Comparison of ENCODE assay signal across 1 cellular context in the genomic region with DNA sequence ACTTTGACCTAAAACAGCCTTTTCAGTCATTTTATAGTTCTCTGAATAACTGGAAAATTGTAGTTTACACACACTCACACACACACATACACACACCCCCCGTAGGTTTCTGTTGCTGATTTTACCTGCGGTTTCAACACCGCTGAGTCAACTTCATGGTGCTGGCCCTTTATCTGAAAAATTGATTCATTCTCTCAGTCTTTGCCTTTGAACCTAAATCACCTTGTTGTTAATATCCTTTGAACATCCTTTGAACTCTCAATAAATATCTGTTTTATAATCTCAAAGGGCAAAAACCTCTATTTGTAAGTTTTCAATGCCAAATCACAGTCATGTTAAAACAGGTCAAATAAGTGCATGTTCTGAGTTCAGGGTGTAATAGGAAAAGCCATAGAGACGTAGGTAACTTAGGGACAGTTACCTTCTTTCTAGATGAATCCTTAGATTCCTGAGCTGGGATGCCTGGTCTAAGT.
TF ChIP-seq lines count a peak whose summit lies in the region.

No MANE protein-coding gene starts in this region.

TF ChIP-seq in HepG2, 621 proteins besides CTCF, POLR2A, EP300 and RAD21 (continued from another document and continues in another):
- no peak for TF ChIP-seq CREB1 (IDR thresholded peaks at IDR 0.05)
- TF ChIP-seq CREB1 (CRISPR knock-in tag; IDR thresholded peaks at IDR 0.05) = peak; percentile 83
- no peak for TF ChIP-seq GLI4 (CRISPR knock-in tag; IDR thresholded peaks at IDR 0.05; ENCODE audit: borderline replicate concordance)
- peak; percentile 69 for TF ChIP-seq MED1 (CRISPR knock-in tag; IDR thresholded peaks at IDR 0.05)
- TF ChIP-seq, protein P1, sequence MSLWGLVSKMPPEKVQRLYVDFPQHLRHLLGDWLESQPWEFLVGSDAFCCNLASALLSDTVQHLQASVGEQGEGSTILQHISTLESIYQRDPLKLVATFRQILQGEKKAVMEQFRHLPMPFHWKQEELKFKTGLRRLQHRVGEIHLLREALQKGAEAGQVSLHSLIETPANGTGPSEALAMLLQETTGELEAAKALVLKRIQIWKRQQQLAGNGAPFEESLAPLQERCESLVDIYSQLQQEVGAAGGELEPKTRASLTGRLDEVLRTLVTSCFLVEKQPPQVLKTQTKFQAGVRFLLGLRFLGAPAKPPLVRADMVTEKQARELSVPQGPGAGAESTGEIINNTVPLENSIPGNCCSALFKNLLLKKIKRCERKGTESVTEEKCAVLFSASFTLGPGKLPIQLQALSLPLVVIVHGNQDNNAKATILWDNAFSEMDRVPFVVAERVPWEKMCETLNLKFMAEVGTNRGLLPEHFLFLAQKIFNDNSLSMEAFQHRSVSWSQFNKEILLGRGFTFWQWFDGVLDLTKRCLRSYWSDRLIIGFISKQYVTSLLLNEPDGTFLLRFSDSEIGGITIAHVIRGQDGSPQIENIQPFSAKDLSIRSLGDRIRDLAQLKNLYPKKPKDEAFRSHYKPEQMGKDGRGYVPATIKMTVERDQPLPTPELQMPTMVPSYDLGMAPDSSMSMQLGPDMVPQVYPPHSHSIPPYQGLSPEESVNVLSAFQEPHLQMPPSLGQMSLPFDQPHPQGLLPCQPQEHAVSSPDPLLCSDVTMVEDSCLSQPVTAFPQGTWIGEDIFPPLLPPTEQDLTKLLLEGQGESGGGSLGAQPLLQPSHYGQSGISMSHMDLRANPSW (CRISPR knock-in tag; IDR thresholded peaks at IDR 0.05; ENCODE audit: borderline replicate concordance) = peak; percentile 47; the same call in 1 of the 2 replicates
- no peak for TF ChIP-seq SNAPC5 (CRISPR knock-in tag; IDR thresholded peaks at IDR 0.05; ENCODE audit: borderline replicate concordance)
- TF ChIP-seq, protein P2, sequence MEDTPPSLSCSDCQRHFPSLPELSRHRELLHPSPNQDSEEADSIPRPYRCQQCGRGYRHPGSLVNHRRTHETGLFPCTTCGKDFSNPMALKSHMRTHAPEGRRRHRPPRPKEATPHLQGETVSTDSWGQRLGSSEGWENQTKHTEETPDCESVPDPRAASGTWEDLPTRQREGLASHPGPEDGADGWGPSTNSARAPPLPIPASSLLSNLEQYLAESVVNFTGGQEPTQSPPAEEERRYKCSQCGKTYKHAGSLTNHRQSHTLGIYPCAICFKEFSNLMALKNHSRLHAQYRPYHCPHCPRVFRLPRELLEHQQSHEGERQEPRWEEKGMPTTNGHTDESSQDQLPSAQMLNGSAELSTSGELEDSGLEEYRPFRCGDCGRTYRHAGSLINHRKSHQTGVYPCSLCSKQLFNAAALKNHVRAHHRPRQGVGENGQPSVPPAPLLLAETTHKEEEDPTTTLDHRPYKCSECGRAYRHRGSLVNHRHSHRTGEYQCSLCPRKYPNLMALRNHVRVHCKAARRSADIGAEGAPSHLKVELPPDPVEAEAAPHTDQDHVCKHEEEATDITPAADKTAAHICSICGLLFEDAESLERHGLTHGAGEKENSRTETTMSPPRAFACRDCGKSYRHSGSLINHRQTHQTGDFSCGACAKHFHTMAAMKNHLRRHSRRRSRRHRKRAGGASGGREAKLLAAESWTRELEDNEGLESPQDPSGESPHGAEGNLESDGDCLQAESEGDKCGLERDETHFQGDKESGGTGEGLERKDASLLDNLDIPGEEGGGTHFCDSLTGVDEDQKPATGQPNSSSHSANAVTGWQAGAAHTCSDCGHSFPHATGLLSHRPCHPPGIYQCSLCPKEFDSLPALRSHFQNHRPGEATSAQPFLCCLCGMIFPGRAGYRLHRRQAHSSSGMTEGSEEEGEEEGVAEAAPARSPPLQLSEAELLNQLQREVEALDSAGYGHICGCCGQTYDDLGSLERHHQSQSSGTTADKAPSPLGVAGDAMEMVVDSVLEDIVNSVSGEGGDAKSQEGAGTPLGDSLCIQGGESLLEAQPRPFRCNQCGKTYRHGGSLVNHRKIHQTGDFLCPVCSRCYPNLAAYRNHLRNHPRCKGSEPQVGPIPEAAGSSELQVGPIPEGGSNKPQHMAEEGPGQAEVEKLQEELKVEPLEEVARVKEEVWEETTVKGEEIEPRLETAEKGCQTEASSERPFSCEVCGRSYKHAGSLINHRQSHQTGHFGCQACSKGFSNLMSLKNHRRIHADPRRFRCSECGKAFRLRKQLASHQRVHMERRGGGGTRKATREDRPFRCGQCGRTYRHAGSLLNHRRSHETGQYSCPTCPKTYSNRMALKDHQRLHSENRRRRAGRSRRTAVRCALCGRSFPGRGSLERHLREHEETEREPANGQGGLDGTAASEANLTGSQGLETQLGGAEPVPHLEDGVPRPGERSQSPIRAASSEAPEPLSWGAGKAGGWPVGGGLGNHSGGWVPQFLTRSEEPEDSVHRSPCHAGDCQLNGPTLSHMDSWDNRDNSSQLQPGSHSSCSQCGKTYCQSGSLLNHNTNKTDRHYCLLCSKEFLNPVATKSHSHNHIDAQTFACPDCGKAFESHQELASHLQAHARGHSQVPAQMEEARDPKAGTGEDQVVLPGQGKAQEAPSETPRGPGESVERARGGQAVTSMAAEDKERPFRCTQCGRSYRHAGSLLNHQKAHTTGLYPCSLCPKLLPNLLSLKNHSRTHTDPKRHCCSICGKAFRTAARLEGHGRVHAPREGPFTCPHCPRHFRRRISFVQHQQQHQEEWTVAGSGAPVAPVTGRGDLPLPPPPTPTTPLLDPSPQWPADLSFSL (CRISPR knock-in tag; IDR thresholded peaks at IDR 0.05) = peak; percentile 91
- peak; percentile 11; the same call in 1 of the 2 replicates for TF ChIP-seq ZBTB33 (CRISPR knock-in tag; IDR thresholded peaks at IDR 0.05)
- TF ChIP-seq GATA4 (IDR thresholded peaks at IDR 0.05; ENCODE audit: borderline replicate concordance, low read depth) = peak; percentile 90; the same call in 1 of the 2 replicates
- peak; percentile 50; the same call in 1 of the 2 replicates for TF ChIP-seq ZKSCAN8 (CRISPR knock-in tag; IDR thresholded peaks at IDR 0.05; ENCODE audit: borderline replicate concordance)
- peak; percentile 90 for TF ChIP-seq SOX5 (CRISPR knock-in tag; IDR thresholded peaks at IDR 0.05; ENCODE audit: borderline replicate concordance)
- peak; percentile 82 for TF ChIP-seq ASH2L (IDR thresholded peaks at IDR 0.05; ENCODE audit: insufficient read length, low read depth, low read length)
- TF ChIP-seq FOXP1 (IDR thresholded peaks at IDR 0.05) = peak; percentile 63
- TF ChIP-seq FOXP1 (CRISPR knock-in tag; IDR thresholded peaks at IDR 0.05) = peak; percentile 88
- TF ChIP-seq SPEN (CRISPR knock-in tag; IDR thresholded peaks at IDR 0.05; ENCODE audit: low read depth) = no peak
- TF ChIP-seq KLF16 (CRISPR knock-in tag; IDR thresholded peaks at IDR 0.05) = peak in 1 of 2 experiments; percentile 59; a peak in 1 of 4 replicates
- TF ChIP-seq, protein P3, sequence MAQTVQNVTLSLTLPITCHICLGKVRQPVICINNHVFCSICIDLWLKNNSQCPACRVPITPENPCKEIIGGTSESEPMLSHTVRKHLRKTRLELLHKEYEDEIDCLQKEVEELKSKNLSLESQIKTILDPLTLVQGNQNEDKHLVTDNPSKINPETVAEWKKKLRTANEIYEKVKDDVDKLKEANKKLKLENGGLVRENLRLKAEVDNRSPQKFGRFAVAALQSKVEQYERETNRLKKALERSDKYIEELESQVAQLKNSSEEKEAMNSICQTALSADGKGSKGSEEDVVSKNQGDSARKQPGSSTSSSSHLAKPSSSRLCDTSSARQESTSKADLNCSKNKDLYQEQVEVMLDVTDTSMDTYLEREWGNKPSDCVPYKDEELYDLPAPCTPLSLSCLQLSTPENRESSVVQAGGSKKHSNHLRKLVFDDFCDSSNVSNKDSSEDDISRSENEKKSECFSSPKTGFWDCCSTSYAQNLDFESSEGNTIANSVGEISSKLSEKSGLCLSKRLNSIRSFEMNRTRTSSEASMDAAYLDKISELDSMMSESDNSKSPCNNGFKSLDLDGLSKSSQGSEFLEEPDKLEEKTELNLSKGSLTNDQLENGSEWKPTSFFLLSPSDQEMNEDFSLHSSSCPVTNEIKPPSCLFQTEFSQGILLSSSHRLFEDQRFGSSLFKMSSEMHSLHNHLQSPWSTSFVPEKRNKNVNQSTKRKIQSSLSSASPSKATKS (CRISPR knock-in tag; IDR thresholded peaks at IDR 0.05) = 0 out of 2 replicates have a peak, but pooled peaks have one; percentile 61
- peak; percentile 77 for TF ChIP-seq TEAD3 (CRISPR knock-in tag; optimal IDR thresholded peaks at IDR 0.05; ENCODE audit: borderline replicate concordance)
- TF ChIP-seq, protein P4, sequence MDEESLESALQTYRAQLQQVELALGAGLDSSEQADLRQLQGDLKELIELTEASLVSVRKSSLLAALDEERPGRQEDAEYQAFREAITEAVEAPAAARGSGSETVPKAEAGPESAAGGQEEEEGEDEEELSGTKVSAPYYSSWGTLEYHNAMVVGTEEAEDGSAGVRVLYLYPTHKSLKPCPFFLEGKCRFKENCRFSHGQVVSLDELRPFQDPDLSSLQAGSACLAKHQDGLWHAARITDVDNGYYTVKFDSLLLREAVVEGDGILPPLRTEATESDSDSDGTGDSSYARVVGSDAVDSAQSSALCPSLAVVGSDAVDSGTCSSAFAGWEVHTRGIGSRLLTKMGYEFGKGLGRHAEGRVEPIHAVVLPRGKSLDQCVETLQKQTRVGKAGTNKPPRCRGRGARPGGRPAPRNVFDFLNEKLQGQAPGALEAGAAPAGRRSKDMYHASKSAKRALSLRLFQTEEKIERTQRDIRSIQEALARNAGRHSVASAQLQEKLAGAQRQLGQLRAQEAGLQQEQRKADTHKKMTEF (CRISPR knock-in tag; IDR thresholded peaks at IDR 0.05) = peak; percentile 91
- no peak for TF ChIP-seq SATB2 (CRISPR knock-in tag; IDR thresholded peaks at IDR 0.05)
- peak; percentile 74; the same call in 1 of the 2 replicates for TF ChIP-seq RXRA (CRISPR knock-in tag; IDR thresholded peaks at IDR 0.05)
- TF ChIP-seq ZSCAN9 (CRISPR knock-in tag; IDR thresholded peaks at IDR 0.05; ENCODE audit: borderline replicate concordance) = peak; percentile 52; the same call in 1 of the 2 replicates
- TF ChIP-seq PPARG (CRISPR knock-in tag; conservative IDR thresholded peaks at IDR 0.05) = peak; percentile 69
- TF ChIP-seq PHF5A (CRISPR knock-in tag; IDR thresholded peaks at IDR 0.05; ENCODE audit: low read depth, unreplicated experiment) = peak; percentile 19
- peak; percentile 61; the same call in 1 of the 2 replicates for TF ChIP-seq LCORL (IDR thresholded peaks at IDR 0.05)
- TF ChIP-seq LCORL (CRISPR knock-in tag; IDR thresholded peaks at IDR 0.05) = no peak
- TF ChIP-seq, protein P5, sequence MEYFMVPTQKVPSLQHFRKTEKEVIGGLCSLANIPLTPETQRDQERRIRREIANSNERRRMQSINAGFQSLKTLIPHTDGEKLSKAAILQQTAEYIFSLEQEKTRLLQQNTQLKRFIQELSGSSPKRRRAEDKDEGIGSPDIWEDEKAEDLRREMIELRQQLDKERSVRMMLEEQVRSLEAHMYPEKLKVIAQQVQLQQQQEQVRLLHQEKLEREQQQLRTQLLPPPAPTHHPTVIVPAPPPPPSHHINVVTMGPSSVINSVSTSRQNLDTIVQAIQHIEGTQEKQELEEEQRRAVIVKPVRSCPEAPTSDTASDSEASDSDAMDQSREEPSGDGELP (IDR thresholded peaks at IDR 0.05; ENCODE audit: borderline replicate concordance, low read depth) = 0 out of 2 replicates have a peak, but pooled peaks have one; percentile 44
- TF ChIP-seq GTF2F1 (IDR thresholded peaks at IDR 0.05; ENCODE audit: low read length) = no peak
- peak; percentile 87 for TF ChIP-seq HDAC2 (CRISPR knock-in tag; IDR thresholded peaks at IDR 0.05)
- no peak for TF ChIP-seq ZNF30 (CRISPR knock-in tag; IDR thresholded peaks at IDR 0.05)
- TF ChIP-seq, protein P6, sequence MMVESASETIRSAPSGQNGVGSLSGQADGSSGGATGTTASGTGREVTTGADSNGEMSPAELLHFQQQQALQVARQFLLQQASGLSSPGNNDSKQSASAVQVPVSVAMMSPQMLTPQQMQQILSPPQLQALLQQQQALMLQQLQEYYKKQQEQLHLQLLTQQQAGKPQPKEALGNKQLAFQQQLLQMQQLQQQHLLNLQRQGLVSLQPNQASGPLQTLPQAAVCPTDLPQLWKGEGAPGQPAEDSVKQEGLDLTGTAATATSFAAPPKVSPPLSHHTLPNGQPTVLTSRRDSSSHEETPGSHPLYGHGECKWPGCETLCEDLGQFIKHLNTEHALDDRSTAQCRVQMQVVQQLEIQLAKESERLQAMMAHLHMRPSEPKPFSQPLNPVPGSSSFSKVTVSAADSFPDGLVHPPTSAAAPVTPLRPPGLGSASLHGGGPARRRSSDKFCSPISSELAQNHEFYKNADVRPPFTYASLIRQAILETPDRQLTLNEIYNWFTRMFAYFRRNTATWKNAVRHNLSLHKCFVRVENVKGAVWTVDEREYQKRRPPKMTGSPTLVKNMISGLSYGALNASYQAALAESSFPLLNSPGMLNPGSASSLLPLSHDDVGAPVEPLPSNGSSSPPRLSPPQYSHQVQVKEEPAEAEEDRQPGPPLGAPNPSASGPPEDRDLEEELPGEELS (CRISPR knock-in tag; IDR thresholded peaks at IDR 0.05) = peak; percentile 65
- TF ChIP-seq TBX3 (IDR thresholded peaks at IDR 0.05; ENCODE audit: borderline replicate concordance) = peak; percentile 95
- no peak for TF ChIP-seq SOX6 (IDR thresholded peaks at IDR 0.05)
- peak; percentile 93 for TF ChIP-seq SOX6 (CRISPR knock-in tag; IDR thresholded peaks at IDR 0.05)
- TF ChIP-seq RARA (CRISPR knock-in tag; IDR thresholded peaks at IDR 0.05) = peak; percentile 84
- peak; percentile 86; the same call in 1 of the 2 replicates for TF ChIP-seq FOXK1 (CRISPR knock-in tag; IDR thresholded peaks at IDR 0.05; ENCODE audit: borderline replicate concordance, low read depth)
- peak; percentile 58 for TF ChIP-seq ONECUT2 (CRISPR knock-in tag; IDR thresholded peaks at IDR 0.05)
- peak; percentile 49; the same call in 1 of the 2 replicates for TF ChIP-seq HNF4G (IDR thresholded peaks at IDR 0.05; ENCODE audit: borderline replicate concordance, low read depth, low read length)
- TF ChIP-seq HNF4G (CRISPR knock-in tag; IDR thresholded peaks at IDR 0.05; ENCODE audit: borderline replicate concordance, low read depth) = no peak
- TF ChIP-seq ZNF556 (CRISPR knock-in tag; IDR thresholded peaks at IDR 0.05; ENCODE audit: borderline replicate concordance) = peak; percentile 60; the same call in 1 of the 2 replicates
- TF ChIP-seq, protein P7, sequence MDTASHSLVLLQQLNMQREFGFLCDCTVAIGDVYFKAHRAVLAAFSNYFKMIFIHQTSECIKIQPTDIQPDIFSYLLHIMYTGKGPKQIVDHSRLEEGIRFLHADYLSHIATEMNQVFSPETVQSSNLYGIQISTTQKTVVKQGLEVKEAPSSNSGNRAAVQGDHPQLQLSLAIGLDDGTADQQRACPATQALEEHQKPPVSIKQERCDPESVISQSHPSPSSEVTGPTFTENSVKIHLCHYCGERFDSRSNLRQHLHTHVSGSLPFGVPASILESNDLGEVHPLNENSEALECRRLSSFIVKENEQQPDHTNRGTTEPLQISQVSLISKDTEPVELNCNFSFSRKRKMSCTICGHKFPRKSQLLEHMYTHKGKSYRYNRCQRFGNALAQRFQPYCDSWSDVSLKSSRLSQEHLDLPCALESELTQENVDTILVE (CRISPR knock-in tag; IDR thresholded peaks at IDR 0.05) = peak; percentile 65
